8 cellular contexts compared by ENCODE assay signal in genomic region chr7:150322833-150323681, GRCh38. TPM values are rescaled to one million over a fixed set of nuclear protein-coding genes. Genes with fewer than 3 reads are reported as not detected.
DNase-seq lines count a peak whose midpoint lies in the region; ATAC-seq lines count a peak whose summit lies in the region.

TSS of gene ACTR3C (minus strand) at chr7:150323545. CDS start at chr7:150295296, 28,249 bp downstream.
TSS of gene LRRC61 (plus strand) at chr7:150323355. CDS start at chr7:150336862, 13,507 bp downstream.

- H3K9me3 ChIP-seq in CD4-positive, alpha-beta memory T cell (ENCODE audit: control insufficient read depth in 1 of 2, low read length in 2 of 2): no peaks in the 10 kb centered on the region
- H3K9me3 ChIP-seq in HUES48 (ENCODE audit: control insufficient read depth, insufficient read depth, low read length) (no peaks in the 10 kb centered on the region), HAP-1 (no peaks in the 10 kb centered on the region)

- peaks cover 0 to 1% (median 0%) of the 10 kb centered on the region in 8 donors for H3K9me3 Mint-ChIP-seq in CD4-positive, alpha-beta memory T cell

- peaks cover 26 to 35% of the 10 kb centered on the region in 2 donors for H3K36me3 Mint-ChIP-seq in CD4-positive, alpha-beta memory T cell

- no peaks in the 10 kb centered on the region for H3K27me3 Mint-ChIP-seq in CD4-positive, alpha-beta memory T cell

- peak within 1 kb of the TSS; percentile 86 for H3K9ac ChIP-seq in HUES48 (ENCODE audit: low read depth, low read length)

- H3K27ac ChIP-seq in CD4-positive, alpha-beta memory T cell (ENCODE audit: low read depth, low read length): peak within 1 kb of the TSS; percentile 82
- H3K27ac ChIP-seq in HUES48 (ENCODE audit: low read depth, low read length): peak within 1 kb of the TSS; percentile 80

- H3K4me3 Mint-ChIP-seq in CD4-positive, alpha-beta memory T cell: peak within 1 kb of the TSS; percentile 90 to 99 (median 98)

- peaks cover 44% of the 10 kb centered on the region for H3K4me1 ChIP-seq in CD4-positive, alpha-beta memory T cell (ENCODE audit: insufficient read depth, low read length)
- H3K4me1 ChIP-seq in HUES48 (ENCODE audit: control insufficient read depth, insufficient read depth, low read length) (peaks cover 12% of the 10 kb centered on the region), HAP-1 (no peaks in the 10 kb centered on the region)

- H3K36me3 ChIP-seq in CD4-positive, alpha-beta memory T cell (ENCODE audit: insufficient read depth, low read length): peaks cover 14% of the 10 kb centered on the region
- H3K36me3 ChIP-seq in HUES48 (ENCODE audit: control insufficient read depth, insufficient read depth, low read length): peaks cover 31% of the 10 kb centered on the region
- H3K36me3 ChIP-seq in HAP-1 (replicated peaks): no peaks in the 10 kb centered on the region

- H3K27ac Mint-ChIP-seq in CD4-positive, alpha-beta memory T cell: peak within 1 kb of the TSS; percentile 84 to 99 (median 98)

- POLR2A ChIA-PET in CD4-positive, alpha-beta memory T cell (lab: Charles Lee; ENCODE audit: partially characterized antibody): interaction anchor here (0.8 to 2.9 kb wide), 6 partner anchors 9 to 468 kb away, joined by 3 to 14 read pairs (median 6); a partner anchor contains a TSS

- in situ Hi-C loops in HAP-1 (cut with MboI; ENCODE audit: low sequenced_read_pairs): no loop called here

- H3K27me3 ChIP-seq in CD4-positive, alpha-beta memory T cell (ENCODE audit: insufficient read depth, low read length): no peaks in the 10 kb centered on the region
- H3K27me3 ChIP-seq in HUES48 (ENCODE audit: control insufficient read depth, insufficient read depth, low read length) (no peaks in the 10 kb centered on the region), HAP-1 (ENCODE audit: low read depth) (no peaks in the 10 kb centered on the region)

- ATAC-seq in GM19467 (IDR thresholded peaks at IDR 0.05; ENCODE audit: unreplicated experiment) (peak; percentile 54), Right ventricle myocardium inferior (peak; percentile 75)

- peaks cover 31 to 49% (median 40%) of the 10 kb centered on the region in 4 donors for H3K4me1 Mint-ChIP-seq in CD4-positive, alpha-beta memory T cell

- intact Hi-C loops in CD4-positive, alpha-beta memory T cell (cut with micrococcal nuclease): loop anchor here (2.0 kb wide), 2 partner anchors 46 to 56 kb away; partner anchors contain the start of genes REPIN1 and ZNF775
- intact Hi-C loops in Right ventricle myocardium inferior (cut with DNase I): loop anchor here (2.0 kb wide), 1 partner anchor 46 kb away; the partner anchor contains the start of gene REPIN1

- peak in 4 of 5 donors; percentile 40 to 54 (median 46) for DNase-seq in CD4-positive, alpha-beta memory T cell
- peak; percentile 84 for DNase-seq in OCI-M1 (lab: John Stamatoyannopoulos, UW)
- DNase-seq in activated effector memory CD4-positive, alpha-beta T cell treated with anti-CD3 and anti-CD28 coated beads, Interleukin-2, amount 50 U/mL, for 16 hours: peak; percentile 86
- DNase-seq in Right ventricle myocardium inferior (ENCODE audit: missing footprints): peak; percentile 81
- peak; percentile 93 for DNase-seq in retina
- DNase-seq in HAP-1 (ENCODE audit: low spot score in 2 of 2): no peak

- peak within 1 kb of the TSS; percentile 82 to 96 for H3K4me3 ChIP-seq in CD4-positive, alpha-beta memory T cell (ENCODE audit: low read length in 2 of 2)
- H3K4me3 ChIP-seq in HUES48 (ENCODE audit: low read depth, low read length) (peak within 1 kb of the TSS; percentile 82), HAP-1 (no peak within 1 kb of the TSS)

- CTCF ChIA-PET in CD4-positive, alpha-beta memory T cell (lab: Charles Lee; ENCODE audit: partially characterized antibody): interaction anchor here (1.0 to 1.1 kb wide), 2 partner anchors 9 to 32 kb away, joined by 3 read pairs; no protein-coding TSS in a partner anchor

RNA-seq across cellular contexts. Expression of gene ACTR3C, which starts in this region (rescaled TPM):
- 10 to 100 TPM; 13.0 to 17.8 TPM for total RNA-seq in CD4-positive, alpha-beta memory T cell
- 1 to 10 TPM; 3.6 to 8.6 TPM for polyA plus RNA-seq in CD4-positive, alpha-beta memory T cell
- 5.7 TPM for total RNA-seq in Right ventricle myocardium inferior

RNA-seq across cellular contexts. Expression of gene LRRC61, which starts in this region (rescaled TPM):
- 10 to 100 TPM; 11.0 to 12.8 TPM for total RNA-seq in CD4-positive, alpha-beta memory T cell
- 10 to 100 TPM; 14.8 to 16.0 TPM for polyA plus RNA-seq in CD4-positive, alpha-beta memory T cell
- total RNA-seq in Right ventricle myocardium inferior: 4.7 TPM

Comparison
In these comparisons a context has a peak if more than half of its experiments do, and no peak if none do; other contexts are left out.
1. DNase-seq: peak in CD4-positive, alpha-beta memory T cell (4 of 5), OCI-M1 (single experiment), activated effector memory CD4-positive, alpha-beta T cell treated with anti-CD3 and anti-CD28 coated beads, Interleukin-2, amount 50 U/mL, for 16 hours (single experiment), Right ventricle myocardium inferior (single experiment) and retina (single experiment); none in HAP-1 (0 of 2).